ENCODE assay signal across 19 cellular contexts in genomic region chr3:84136425-84136824, GRCh38.
A peak's percentile ranks its signal among the peaks of the same experiment; 100 is the strongest.
DNase-seq lines count a peak whose midpoint lies in the region; ATAC-seq and TF ChIP-seq lines count a peak whose summit lies in the region.
"Had no signal": no experiment of that assay in that cellular context is flagged by ENCODE, and none has a peak within 500 bp of the region (broad histone marks: within the 10 kb centered on the region; RNA-seq: fewer than 3 reads in every experiment).

No MANE protein-coding gene starts in this region.

- TF ChIP-seq CTCF in OCI-LY3 (IDR thresholded peaks at IDR 0.05; ENCODE audit: low read depth, low read length): peak; percentile 25
- peak; percentile 66 for TF ChIP-seq CTCF in endodermal cell (conservative IDR thresholded peaks at IDR 0.05)
- peak; percentile 43 for TF ChIP-seq CTCF in osteocyte (IDR thresholded peaks at IDR 0.05)

- DNase-seq in NCI-H2171 treated with DMSO at 0.1 percent for 48 hours (lab: John Stamatoyannopoulos, UW): peak; percentile 1
- no peak for DNase-seq in NCI-H2171 (lab: John Stamatoyannopoulos, UW)
- no peak for DNase-seq in endodermal cell
- DNase-seq in osteocyte (ENCODE audit: extremely low spot score, unreplicated experiment): no peak
- no peak for DNase-seq in activated naive CD8-positive, alpha-beta T cell treated with anti-CD3 and anti-CD28 coated beads for 36 hours
- no peak for DNase-seq in DMS153 (lab: John Stamatoyannopoulos, UW)
- DNase-seq: activated CD4-positive, alpha-beta T cell treated with anti-CD3 and anti-CD28 coated beads for 36 hours; dorsolateral prefrontal cortex; KG1; NCI-H1092 treated with DMSO at 0.1 percent for 48 hours; NK-92 treated with Interleukin-12 subunit alpha and Interleukin-12 subunit beta, amount 100 ng/mL, for 24 hours; spleen had no signal

- H3K36me3 Mint-ChIP-seq in endodermal cell (ENCODE audit: low read depth): no peaks in the 10 kb centered on the region
- no peaks in the 10 kb centered on the region for H3K36me3 Mint-ChIP-seq in osteocyte (ENCODE audit: unreplicated experiment)
- H3K36me3 Mint-ChIP-seq in activated naive CD8-positive, alpha-beta T cell treated with anti-CD3 and anti-CD28 coated beads for 36 hours: no peaks in the 10 kb centered on the region
- H3K36me3 Mint-ChIP-seq: activated naive CD8-positive, alpha-beta T cell had no signal

- H3K4me1 ChIP-seq in OCI-LY3 (ENCODE audit: low read length): no peaks in the 10 kb centered on the region
- no peaks in the 10 kb centered on the region for H3K4me1 ChIP-seq in endodermal cell (ENCODE audit: control insufficient read depth, insufficient read depth, low read length)
- H3K4me1 ChIP-seq: A549, BLaER1, gastroesophageal sphincter, spleen had no signal

- H3K27me3 ChIP-seq in OCI-LY3 (ENCODE audit: low read depth, low read length) (no peaks in the 10 kb centered on the region), endodermal cell (ENCODE audit: control insufficient read depth, insufficient read depth, low read length, poor library complexity, severe bottlenecking) (no peaks in the 10 kb centered on the region)
- H3K27me3 ChIP-seq: BLaER1, dorsolateral prefrontal cortex, gastroesophageal sphincter, spleen had no signal

- no peaks in the 10 kb centered on the region for H3K9me3 Mint-ChIP-seq in endodermal cell
- no peaks in the 10 kb centered on the region for H3K9me3 Mint-ChIP-seq in osteocyte (ENCODE audit: unreplicated experiment)
- peaks cover 3% of the 10 kb centered on the region for H3K9me3 Mint-ChIP-seq in activated naive CD8-positive, alpha-beta T cell treated with anti-CD3 and anti-CD28 coated beads for 36 hours
- H3K9me3 Mint-ChIP-seq: nephron had no signal

- no peak overlapping the region for H3K4me2 ChIP-seq in OCI-LY3 (ENCODE audit: low read length)
- H3K4me2 ChIP-seq: A549, BLaER1 had no signal

- WGBS in endodermal cell (ENCODE audit: insufficient coverage in 1 of 2, insufficient read length in 1 of 2), 2 experiments: 72 to 100% methylated on average over 1 to 2 of the region's 2 CpGs

- ATAC-seq in GM18870 (IDR thresholded peaks at IDR 0.05; ENCODE audit: unreplicated experiment): no peak
- ATAC-seq: A549; activated CD4-positive, alpha-beta T cell treated with anti-CD3 and anti-CD28 coated beads for 36 hours; gastroesophageal sphincter had no signal

- H3K4me3 Mint-ChIP-seq in endodermal cell (no peak overlapping the region), osteocyte (ENCODE audit: unreplicated experiment) (no peak overlapping the region)
- no peak overlapping the region for H3K4me3 Mint-ChIP-seq in activated naive CD8-positive, alpha-beta T cell treated with anti-CD3 and anti-CD28 coated beads for 36 hours
- H3K4me3 Mint-ChIP-seq: activated CD4-positive, alpha-beta T cell treated with anti-CD3 and anti-CD28 coated beads for 36 hours; activated naive CD8-positive, alpha-beta T cell; nephron had no signal

- H3K9me3 ChIP-seq in OCI-LY3 (ENCODE audit: insufficient read depth, low read length) (no peaks in the 10 kb centered on the region), endodermal cell (ENCODE audit: control insufficient read depth, low read length) (no peaks in the 10 kb centered on the region)
- H3K9me3 ChIP-seq: A549, BLaER1, gastroesophageal sphincter, spleen had no signal

- H3K27ac Mint-ChIP-seq in endodermal cell (no peak overlapping the region), osteocyte (ENCODE audit: unreplicated experiment) (no peak overlapping the region)
- no peak overlapping the region for H3K27ac Mint-ChIP-seq in activated naive CD8-positive, alpha-beta T cell treated with anti-CD3 and anti-CD28 coated beads for 36 hours
- H3K27ac Mint-ChIP-seq: activated CD4-positive, alpha-beta T cell treated with anti-CD3 and anti-CD28 coated beads for 36 hours; activated naive CD8-positive, alpha-beta T cell; nephron had no signal

- no peaks in the 10 kb centered on the region for H4K20me1 ChIP-seq in OCI-LY3 (ENCODE audit: insufficient read depth, low read length)
- H4K20me1 ChIP-seq: BLaER1 had no signal

- no peaks in the 10 kb centered on the region for H3K4me1 Mint-ChIP-seq in endodermal cell
- no peaks in the 10 kb centered on the region for H3K4me1 Mint-ChIP-seq in osteocyte (ENCODE audit: unreplicated experiment)
- no peaks in the 10 kb centered on the region for H3K4me1 Mint-ChIP-seq in activated naive CD8-positive, alpha-beta T cell treated with anti-CD3 and anti-CD28 coated beads for 36 hours
- H3K4me1 Mint-ChIP-seq: activated CD4-positive, alpha-beta T cell treated with anti-CD3 and anti-CD28 coated beads for 36 hours; nephron had no signal

- no peaks in the 10 kb centered on the region for H3K79me2 ChIP-seq in OCI-LY3 (ENCODE audit: low read length)

- no peak overlapping the region for H3K27ac ChIP-seq in OCI-LY3 (ENCODE audit: low read length)
- H3K27ac ChIP-seq in endodermal cell (ENCODE audit: low read depth, low read length): no peak overlapping the region
- H3K27ac ChIP-seq: A549, BLaER1, dorsolateral prefrontal cortex, gastroesophageal sphincter, spleen had no signal

- H3K27me3 Mint-ChIP-seq in endodermal cell (ENCODE audit: insufficient read depth): no peaks in the 10 kb centered on the region
- H3K27me3 Mint-ChIP-seq in osteocyte (ENCODE audit: unreplicated experiment): no peaks in the 10 kb centered on the region
- no peaks in the 10 kb centered on the region for H3K27me3 Mint-ChIP-seq in activated naive CD8-positive, alpha-beta T cell treated with anti-CD3 and anti-CD28 coated beads for 36 hours
- H3K27me3 Mint-ChIP-seq: activated CD4-positive, alpha-beta T cell treated with anti-CD3 and anti-CD28 coated beads for 36 hours; activated naive CD8-positive, alpha-beta T cell had no signal

- H3K4me3 ChIP-seq in OCI-LY3 (ENCODE audit: low read length) (no peak overlapping the region), endodermal cell (ENCODE audit: low read length) (no peak overlapping the region)
- H3K4me3 ChIP-seq: A549, BLaER1, dorsolateral prefrontal cortex, gastroesophageal sphincter, spleen had no signal

- no peak overlapping the region for H2AFZ ChIP-seq in OCI-LY3 (ENCODE audit: low read depth, low read length)

- H3K9ac ChIP-seq in OCI-LY3 (ENCODE audit: low read length): no peak overlapping the region
- no peak overlapping the region for H3K9ac ChIP-seq in endodermal cell (ENCODE audit: extremely low read depth, low read length, poor library complexity, severe bottlenecking)
- H3K9ac ChIP-seq: BLaER1 had no signal

- H3K36me3 ChIP-seq in OCI-LY3 (replicated peaks; ENCODE audit: low read depth, low read length) (no peaks in the 10 kb centered on the region), endodermal cell (ENCODE audit: control insufficient read depth, insufficient read depth, low read length) (no peaks in the 10 kb centered on the region)
- H3K36me3 ChIP-seq: BLaER1, gastroesophageal sphincter, spleen had no signal
